Comparison of ENCODE assay signal across 1 cellular context in genomic region chr2:40823465-40823864, GRCh38.
TF ChIP-seq lines count a peak whose summit lies in the region.

No MANE protein-coding gene starts in this region.

TF ChIP-seq in GM12878, 131 proteins besides CTCF, POLR2A, EP300 and RAD21 (continued from another document):
- TF ChIP-seq HDAC6 (IDR thresholded peaks at IDR 0.05; ENCODE audit: unreplicated experiment): no peak
- TF ChIP-seq, protein P1, sequence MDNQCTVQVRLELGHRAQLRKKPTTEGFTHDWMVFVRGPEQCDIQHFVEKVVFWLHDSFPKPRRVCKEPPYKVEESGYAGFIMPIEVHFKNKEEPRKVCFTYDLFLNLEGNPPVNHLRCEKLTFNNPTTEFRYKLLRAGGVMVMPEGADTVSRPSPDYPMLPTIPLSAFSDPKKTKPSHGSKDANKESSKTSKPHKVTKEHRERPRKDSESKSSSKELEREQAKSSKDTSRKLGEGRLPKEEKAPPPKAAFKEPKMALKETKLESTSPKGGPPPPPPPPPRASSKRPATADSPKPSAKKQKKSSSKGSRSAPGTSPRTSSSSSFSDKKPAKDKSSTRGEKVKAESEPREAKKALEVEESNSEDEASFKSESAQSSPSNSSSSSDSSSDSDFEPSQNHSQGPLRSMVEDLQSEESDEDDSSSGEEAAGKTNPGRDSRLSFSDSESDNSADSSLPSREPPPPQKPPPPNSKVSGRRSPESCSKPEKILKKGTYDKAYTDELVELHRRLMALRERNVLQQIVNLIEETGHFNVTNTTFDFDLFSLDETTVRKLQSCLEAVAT (IDR thresholded peaks at IDR 0.05): no peak
